8 cellular contexts compared by ENCODE assay signal in the genomic region with DNA sequence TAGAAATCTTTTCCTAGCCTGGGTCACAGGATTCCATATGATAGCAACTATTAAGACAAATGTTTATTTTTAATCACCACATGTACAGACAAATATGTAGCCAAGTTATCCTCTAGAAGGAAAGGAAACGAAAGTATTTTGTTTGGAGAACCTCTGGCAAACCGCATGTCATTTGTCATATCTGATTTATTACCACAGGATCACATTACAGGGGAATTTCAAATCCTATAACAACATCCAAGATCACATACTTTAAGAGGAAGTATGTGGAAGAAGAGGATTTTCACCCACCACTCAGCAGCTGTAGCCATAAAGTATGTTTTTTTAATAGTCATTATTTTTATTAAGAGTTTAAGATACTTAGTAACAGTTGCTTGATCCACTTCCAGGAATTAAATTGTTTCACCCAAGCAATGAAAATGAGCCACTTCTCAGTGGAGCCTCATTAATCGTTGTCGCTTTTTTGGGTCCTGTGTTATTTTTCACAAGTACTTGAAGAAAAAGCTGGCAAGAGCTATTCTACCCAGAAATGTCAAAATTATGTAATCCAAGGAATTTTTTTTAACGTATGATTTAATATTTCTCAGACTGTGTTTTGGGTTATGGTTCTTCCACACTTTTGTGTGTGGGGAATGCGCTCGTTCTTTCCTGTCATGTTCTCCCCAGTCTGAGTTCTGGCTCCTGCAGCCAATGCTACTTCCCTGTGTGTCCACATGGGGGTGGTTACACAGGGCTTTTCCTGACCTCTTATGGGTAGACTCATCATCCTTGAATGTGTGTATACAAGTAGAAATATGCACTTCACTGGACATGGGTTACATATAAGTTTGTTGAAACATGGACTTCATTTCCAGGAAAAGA. TPM values are rescaled to one million over a fixed set of nuclear protein-coding genes. Genes with fewer than 3 reads are reported as not detected.
A peak's percentile ranks its signal among the peaks of the same experiment; 100 is the strongest.
DNase-seq lines count a peak whose midpoint lies in the region; ATAC-seq and TF ChIP-seq lines count a peak whose summit lies in the region.

No MANE protein-coding gene starts in this region.

- ATAC-seq in GM18502 (IDR thresholded peaks at IDR 0.05; ENCODE audit: poor library complexity, unreplicated experiment) = no peak
- ATAC-seq in activated CD8-positive, alpha-beta T cell treated with anti-CD3 and anti-CD28 coated beads, Interleukin-2, amount 10 ng/mL, durations not matched to agents 7 days and 5 days = no peak

- H3K27me3 Mint-ChIP-seq in activated CD8-positive, alpha-beta T cell treated with anti-CD3 and anti-CD28 coated beads, Interleukin-2, amount 10 ng/mL, durations not matched to agents 7 days and 5 days (ENCODE audit: low read depth) = peaks cover 66% of the 10 kb centered on the region

- no peak overlapping the region for H3K4me3 ChIP-seq in epithelial cell of esophagus (ENCODE audit: low read length)

- H3K4me1 Mint-ChIP-seq in activated CD8-positive, alpha-beta T cell treated with anti-CD3 and anti-CD28 coated beads, Interleukin-2, amount 10 ng/mL, durations not matched to agents 7 days and 5 days (ENCODE audit: low read depth) = no peaks in the 10 kb centered on the region

- DNase-seq in DMS114 treated with DMSO at 0.1 percent for 48 hours (lab: John Stamatoyannopoulos, UW; ENCODE audit: unreplicated experiment) = peak; percentile 15
- peak; percentile 30 for DNase-seq in NCI-H2227 treated with DMSO at 0.1 percent for 48 hours (lab: John Stamatoyannopoulos, UW)
- DNase-seq in epithelial cell of esophagus (ENCODE audit: low read depth) = peak; percentile 66
- DNase-seq in non-pigmented ciliary epithelial cell (ENCODE audit: low read depth) = peak; percentile 89
- no peak for DNase-seq in ureter (ENCODE audit: low spot score)
- no peak for DNase-seq in NCI-H774 (lab: John Stamatoyannopoulos, UW)
- DNase-seq in activated CD8-positive, alpha-beta T cell treated with anti-CD3 and anti-CD28 coated beads, Interleukin-2, amount 10 ng/mL, durations not matched to agents 7 days and 5 days = no peak

- no peak overlapping the region for H3K4me3 Mint-ChIP-seq in activated CD8-positive, alpha-beta T cell treated with anti-CD3 and anti-CD28 coated beads, Interleukin-2, amount 10 ng/mL, durations not matched to agents 7 days and 5 days

- no peak overlapping the region for H3K27ac Mint-ChIP-seq in activated CD8-positive, alpha-beta T cell treated with anti-CD3 and anti-CD28 coated beads, Interleukin-2, amount 10 ng/mL, durations not matched to agents 7 days and 5 days

- H3K36me3 Mint-ChIP-seq in activated CD8-positive, alpha-beta T cell treated with anti-CD3 and anti-CD28 coated beads, Interleukin-2, amount 10 ng/mL, durations not matched to agents 7 days and 5 days (ENCODE audit: low read depth) = no peaks in the 10 kb centered on the region

- POLR2A ChIA-PET in activated CD8-positive, alpha-beta T cell treated with anti-CD3 and anti-CD28 coated beads, Interleukin-2, amount 10 ng/mL, durations not matched to agents 7 days and 5 days (lab: Charles Lee) = no interaction called here

- H3K9me3 Mint-ChIP-seq in activated CD8-positive, alpha-beta T cell treated with anti-CD3 and anti-CD28 coated beads, Interleukin-2, amount 10 ng/mL, durations not matched to agents 7 days and 5 days (ENCODE audit: insufficient read depth) = no peaks in the 10 kb centered on the region

- CTCF ChIA-PET in activated CD8-positive, alpha-beta T cell treated with anti-CD3 and anti-CD28 coated beads, Interleukin-2, amount 10 ng/mL, durations not matched to agents 7 days and 5 days (lab: Charles Lee) = interaction anchor here (0.7 kb wide), 1 partner anchor 11 kb away, joined by 3 read pairs; no protein-coding TSS in a partner anchor

- TF ChIP-seq CTCF in epithelial cell of esophagus (IDR thresholded peaks at IDR 0.05; ENCODE audit: insufficient read depth, low read depth, low read length, missing control alignments) = peak; percentile 52

RNA-seq across cellular contexts. Expression of gene SERTAD4, which starts 6.9 kb away (rescaled TPM):
- 2.1 TPM for total RNA-seq in ureter
- total RNA-seq in activated CD8-positive, alpha-beta T cell treated with anti-CD3 and anti-CD28 coated beads, Interleukin-2, amount 10 ng/mL, durations not matched to agents 7 days and 5 days = not detected

Comparison
In these comparisons a context has a peak if more than half of its experiments do, and no peak if none do; other contexts are left out.
1. DNase-seq: peak in DMS114 treated with DMSO at 0.1 percent for 48 hours (single experiment), NCI-H2227 treated with DMSO at 0.1 percent for 48 hours (single experiment), epithelial cell of esophagus (single experiment) and non-pigmented ciliary epithelial cell (single experiment); none in ureter (single experiment), NCI-H774 (single experiment) and activated CD8-positive, alpha-beta T cell treated with anti-CD3 and anti-CD28 coated beads, Interleukin-2, amount 10 ng/mL, durations not matched to agents 7 days and 5 days (single experiment).